Comparison of ENCODE assay signal across 23 cellular contexts in the genomic region with DNA sequence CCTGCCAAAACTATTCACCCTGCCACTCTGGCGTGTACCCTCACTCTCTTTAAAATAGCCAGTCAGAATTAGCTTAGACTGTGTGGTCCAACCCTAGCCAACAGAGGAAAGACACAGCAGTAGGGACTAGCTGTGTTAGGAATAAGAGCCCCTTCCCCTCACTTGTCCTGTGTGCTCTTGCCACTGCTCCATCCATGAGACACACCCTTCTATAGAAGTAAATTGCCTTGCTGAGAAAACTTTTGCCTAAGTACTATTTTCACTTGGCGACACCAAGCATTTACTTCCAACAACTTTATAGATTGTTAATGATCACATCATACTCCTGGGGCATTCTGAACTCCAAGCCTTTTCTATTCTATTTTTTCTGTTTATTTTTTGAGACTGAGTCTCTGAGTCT.
"Had no signal": no experiment of that assay in that cellular context is flagged by ENCODE, and none has a peak within 500 bp of the region (broad histone marks: within the 10 kb centered on the region; RNA-seq: fewer than 3 reads in every experiment).

No MANE protein-coding gene starts in this region.

- H3K27me3 ChIP-seq: dorsolateral prefrontal cortex, esophagus muscularis mucosa, foreskin keratinocyte, gastroesophageal sphincter, heart left ventricle, left lung had no signal

- H3K27me3 Mint-ChIP-seq: naive B cell had no signal

- H3K27ac ChIP-seq: coronary artery, dorsolateral prefrontal cortex, esophagus muscularis mucosa, foreskin keratinocyte, gastroesophageal sphincter, heart left ventricle, left lung, lower lobe of right lung had no signal

- H3K36me3 ChIP-seq: esophagus muscularis mucosa, gastroesophageal sphincter, heart left ventricle, left lung, lower lobe of right lung had no signal

- ATAC-seq: foreskin keratinocyte, gastroesophageal sphincter, heart left ventricle, left cardiac atrium, left lung, left ventricle myocardium superior, lower lobe of right lung, mucosa of descending colon had no signal

- H3K4me3 Mint-ChIP-seq: mesothelial cell of epicardium, naive B cell had no signal

- FAIRE-seq: colon, endothelial cell of umbilical vein, frontal cortex, islet of Langerhans, keratinocyte had no signal

- DNase-seq: dermis blood vessel endothelial cell; dorsolateral prefrontal cortex; effector CD4-positive, alpha-beta T cell; effector memory CD4-positive, alpha-beta T cell; foreskin keratinocyte; heart left ventricle; hippocampal formation; left cardiac atrium; left lung; left ventricle myocardium superior; lower lobe of right lung; mesenchymal stem cell; mucosa of descending colon; naive B cell had no signal

- H3K4me1 ChIP-seq: esophagus muscularis mucosa, foreskin keratinocyte, gastroesophageal sphincter, left lung had no signal

- H3K4me3 ChIP-seq: coronary artery, dorsolateral prefrontal cortex, esophagus muscularis mucosa, gastroesophageal sphincter, heart left ventricle, left lung, lower lobe of right lung, mucosa of descending colon had no signal

- H3K27ac Mint-ChIP-seq: mesothelial cell of epicardium, naive B cell had no signal
